Comparison of ENCODE assay signal across 18 cellular contexts in the genomic region with DNA sequence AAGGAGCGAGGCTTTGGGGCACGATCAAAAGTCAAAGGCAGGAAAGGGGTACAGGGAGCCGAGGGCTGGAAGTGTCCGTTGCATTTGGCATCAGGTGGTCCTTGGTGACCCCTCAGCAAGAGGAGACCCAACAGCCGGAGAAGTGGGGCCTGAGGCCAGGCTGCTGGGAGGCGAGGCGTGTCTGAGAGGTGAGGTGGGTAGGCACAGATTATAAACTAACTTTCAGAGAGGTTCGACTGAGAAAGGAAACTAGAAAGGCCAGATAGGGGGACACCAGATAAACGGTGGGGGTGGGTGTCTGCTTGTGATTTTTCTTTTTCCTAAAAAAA. TPM values are rescaled to one million over a fixed set of nuclear protein-coding genes. Genes with fewer than 3 reads are reported as not detected.
DNase-seq lines count a peak whose midpoint lies in the region; ATAC-seq and TF ChIP-seq lines count a peak whose summit lies in the region.
"Had no signal": no experiment of that assay in that cellular context is flagged by ENCODE, and none has a peak within 500 bp of the region (broad histone marks: within the 10 kb centered on the region; RNA-seq: fewer than 3 reads in every experiment).

No MANE protein-coding gene starts in this region.

- no peaks in the 10 kb centered on the region for H3K9me3 Mint-ChIP-seq in activated T-cell treated with anti-CD3 and anti-CD28 coated beads, Interleukin-2, amount 50 U/mL, for 24 hours
- H3K9me3 Mint-ChIP-seq in central memory CD8-positive, alpha-beta T cell: no peaks in the 10 kb centered on the region
- no peaks in the 10 kb centered on the region for H3K9me3 Mint-ChIP-seq in naive thymus-derived CD4-positive, alpha-beta T cell
- H3K9me3 Mint-ChIP-seq: IgD-negative memory B cell had no signal

- CTCF ChIA-PET in naive thymus-derived CD4-positive, alpha-beta T cell (lab: Charles Lee): no interaction called here

- intact Hi-C loops in naive thymus-derived CD4-positive, alpha-beta T cell (cut with micrococcal nuclease): no loop called here

- peaks cover 74% of the 10 kb centered on the region for H3K4me1 Mint-ChIP-seq in activated T-cell treated with anti-CD3 and anti-CD28 coated beads, Interleukin-2, amount 50 U/mL, for 24 hours (ENCODE audit: low read depth)
- H3K4me1 Mint-ChIP-seq in central memory CD8-positive, alpha-beta T cell: peaks cover 74% of the 10 kb centered on the region
- H3K4me1 Mint-ChIP-seq in naive thymus-derived CD4-positive, alpha-beta T cell: peaks cover 35 to 87% (median 51%) of the 10 kb centered on the region in 7 donors

- H3K27ac ChIP-seq in naive thymus-derived CD4-positive, alpha-beta T cell (ENCODE audit: low read depth, low read length): no peak overlapping the region
- peak overlapping the region in 1 of 2 donors; percentile 34 for H3K27ac ChIP-seq in thoracic aorta

- no peak overlapping the region for H3K4me3 ChIP-seq in naive thymus-derived CD4-positive, alpha-beta T cell (ENCODE audit: low read length)
- peak overlapping the region; percentile 49 for H3K4me3 ChIP-seq in thoracic aorta
- H3K4me3 ChIP-seq: mucosa of descending colon had no signal

- no peak for DNase-seq in activated T-cell treated with anti-CD3 and anti-CD28 coated beads, Interleukin-2, amount 50 U/mL, for 24 hours
- no peak for DNase-seq in activated T-cell treated with anti-CD3 and anti-CD28 coated beads, Interleukin-2, amount 50 U/mL, for 48 hours
- DNase-seq in central memory CD8-positive, alpha-beta T cell (ENCODE audit: low spot score in 2 of 2): no peak
- peak in 1 of 9 donors; percentile 12 for DNase-seq in naive thymus-derived CD4-positive, alpha-beta T cell
- DNase-seq in thoracic aorta (ENCODE audit: low spot score) (no peak), KG1 (lab: John Stamatoyannopoulos, UW) (no peak), NCI-H524 treated with DMSO at 0.1 percent for 48 hours (lab: John Stamatoyannopoulos, UW) (no peak), iPS-NIHi7 (ENCODE audit: extremely low spot score) (no peak)
- DNase-seq: activated CD4-positive, CD25-positive, alpha-beta regulatory T cell; amniotic stem cell; Calu3; mucosa of descending colon; NCI-H1092 treated with DMSO at 0.1 percent for 48 hours; NCI-H2227 treated with DMSO at 0.1 percent for 48 hours; stimulated activated naive CD4-positive, alpha-beta T cell treated with Interleukin-2 at 50 U/mL for 16 hours; SW 1271 had no signal

- peak overlapping the region; percentile 75 for H3K4me3 Mint-ChIP-seq in activated T-cell treated with anti-CD3 and anti-CD28 coated beads, Interleukin-2, amount 50 U/mL, for 24 hours
- peak overlapping the region; percentile 34 for H3K4me3 Mint-ChIP-seq in central memory CD8-positive, alpha-beta T cell
- H3K4me3 Mint-ChIP-seq in naive thymus-derived CD4-positive, alpha-beta T cell: peak overlapping the region in 5 of 10 donors; percentile 6 to 41 (median 27)

- ATAC-seq in central memory CD8-positive, alpha-beta T cell (replicated peaks; ENCODE audit: extremely low read depth, poor library complexity, severe bottlenecking): no peak
- ATAC-seq in naive thymus-derived CD4-positive, alpha-beta T cell: no peak
- no peak for ATAC-seq in thoracic aorta (ENCODE audit: insufficient number of reproducible peaks, low FRiP score, low read depth)
- ATAC-seq: mucosa of descending colon had no signal

- H3K36me3 Mint-ChIP-seq in activated T-cell treated with anti-CD3 and anti-CD28 coated beads, Interleukin-2, amount 50 U/mL, for 24 hours (ENCODE audit: low read depth): peaks cover 36% of the 10 kb centered on the region
- peaks cover 39% of the 10 kb centered on the region for H3K36me3 Mint-ChIP-seq in central memory CD8-positive, alpha-beta T cell (ENCODE audit: insufficient read depth)
- peaks cover 4 to 33% (median 16%) of the 10 kb centered on the region in 5 donors for H3K36me3 Mint-ChIP-seq in naive thymus-derived CD4-positive, alpha-beta T cell

- TF ChIP-seq CTCF in thoracic aorta (IDR thresholded peaks at IDR 0.05): no peak

- peak overlapping the region; percentile 56 for H3K27ac Mint-ChIP-seq in activated T-cell treated with anti-CD3 and anti-CD28 coated beads, Interleukin-2, amount 50 U/mL, for 24 hours
- peak overlapping the region; percentile 94 for H3K27ac Mint-ChIP-seq in central memory CD8-positive, alpha-beta T cell (ENCODE audit: low read depth)
- peak overlapping the region in 6 of 9 donors; percentile 9 to 94 (median 80) for H3K27ac Mint-ChIP-seq in naive thymus-derived CD4-positive, alpha-beta T cell

- peaks cover 19 to 20% of the 10 kb centered on the region in 2 donors for H3K4me1 ChIP-seq in naive thymus-derived CD4-positive, alpha-beta T cell (ENCODE audit: control insufficient read depth in 2 of 2, insufficient read depth in 2 of 2, low read length in 2 of 2)
- peaks cover 7 to 14% of the 10 kb centered on the region in 2 donors for H3K4me1 ChIP-seq in thoracic aorta (ENCODE audit: control insufficient read depth in 1 of 2, low read depth in 2 of 2)

- no peaks in the 10 kb centered on the region for H3K9me3 ChIP-seq in naive thymus-derived CD4-positive, alpha-beta T cell (ENCODE audit: control insufficient read depth in 2 of 3, low read length in 3 of 3)
- H3K9me3 ChIP-seq in thoracic aorta: no peaks in the 10 kb centered on the region
- H3K9me3 ChIP-seq: mucosa of descending colon had no signal

- POLR2A ChIA-PET in naive thymus-derived CD4-positive, alpha-beta T cell (lab: Charles Lee): no interaction called here

- H3K27me3 Mint-ChIP-seq in activated T-cell treated with anti-CD3 and anti-CD28 coated beads, Interleukin-2, amount 50 U/mL, for 24 hours: no peaks in the 10 kb centered on the region
- H3K27me3 Mint-ChIP-seq in central memory CD8-positive, alpha-beta T cell: no peaks in the 10 kb centered on the region
- H3K27me3 Mint-ChIP-seq in naive thymus-derived CD4-positive, alpha-beta T cell: peaks cover 0 to 7% (median 0%) of the 10 kb centered on the region in 5 donors
- H3K27me3 Mint-ChIP-seq: IgD-negative memory B cell had no signal

- no peaks in the 10 kb centered on the region for H3K27me3 ChIP-seq in naive thymus-derived CD4-positive, alpha-beta T cell (ENCODE audit: control insufficient read depth in 2 of 2, insufficient read depth in 2 of 2, low read length in 2 of 2)
- no peaks in the 10 kb centered on the region for H3K27me3 ChIP-seq in thoracic aorta (replicated peaks; ENCODE audit: insufficient read depth)
- H3K27me3 ChIP-seq: dorsolateral prefrontal cortex had no signal

- H3K36me3 ChIP-seq in naive thymus-derived CD4-positive, alpha-beta T cell (ENCODE audit: control insufficient read depth in 2 of 3, insufficient read depth in 3 of 3, low read length in 3 of 3): peaks cover 0 to 42% (median 0%) of the 10 kb centered on the region in 3 experiments
- no peaks in the 10 kb centered on the region for H3K36me3 ChIP-seq in thoracic aorta

RNA-seq across cellular contexts. Expression of a gene that starts 3.6 kb away (rescaled TPM):
- total RNA-seq in naive thymus-derived CD4-positive, alpha-beta T cell: 100 to 1,000 TPM in 1 of 5 experiments, 10 to 100 TPM in 4; 10.0 to 224 (median 60.1) TPM
- 100 to 1,000 TPM in 1 of 2 donors, 10 to 100 TPM in 1; 91.1 to 180 TPM for polyA plus RNA-seq in naive thymus-derived CD4-positive, alpha-beta T cell
- 100 to 1,000 TPM in 1 of 2 donors, 10 to 100 TPM in 1; 82.7 to 113 TPM for total RNA-seq in thoracic aorta
- total RNA-seq: Calu3 had no signal
